In the genomic region with DNA sequence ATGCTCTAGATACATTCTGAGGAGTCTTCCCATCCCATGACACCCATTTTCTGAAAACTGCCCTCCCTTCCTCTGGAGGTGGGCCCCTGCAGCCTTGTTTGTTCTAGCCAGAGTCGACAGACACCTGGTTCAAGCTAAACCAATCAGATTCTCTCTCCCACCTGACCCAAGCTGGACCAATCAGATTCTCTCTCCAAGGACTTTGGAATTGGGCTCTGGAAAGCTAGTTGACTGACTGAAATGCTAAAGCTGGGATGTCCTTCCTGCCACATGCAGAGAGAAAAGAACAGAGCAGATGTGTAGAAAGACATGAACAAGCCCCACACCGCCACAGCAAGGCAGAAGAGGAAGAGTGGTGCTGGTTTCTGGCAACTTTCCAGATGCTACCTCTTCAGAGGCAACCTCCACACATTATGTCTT, we compare ENCODE assay signal across 1 cellular context.
TF ChIP-seq lines count a peak whose summit lies in the region.

No MANE protein-coding gene starts in this region.

TF ChIP-seq in HepG2, 621 proteins besides CTCF, POLR2A, EP300 and RAD21 (continued from another document and continues in another):
- TF ChIP-seq, protein P1, sequence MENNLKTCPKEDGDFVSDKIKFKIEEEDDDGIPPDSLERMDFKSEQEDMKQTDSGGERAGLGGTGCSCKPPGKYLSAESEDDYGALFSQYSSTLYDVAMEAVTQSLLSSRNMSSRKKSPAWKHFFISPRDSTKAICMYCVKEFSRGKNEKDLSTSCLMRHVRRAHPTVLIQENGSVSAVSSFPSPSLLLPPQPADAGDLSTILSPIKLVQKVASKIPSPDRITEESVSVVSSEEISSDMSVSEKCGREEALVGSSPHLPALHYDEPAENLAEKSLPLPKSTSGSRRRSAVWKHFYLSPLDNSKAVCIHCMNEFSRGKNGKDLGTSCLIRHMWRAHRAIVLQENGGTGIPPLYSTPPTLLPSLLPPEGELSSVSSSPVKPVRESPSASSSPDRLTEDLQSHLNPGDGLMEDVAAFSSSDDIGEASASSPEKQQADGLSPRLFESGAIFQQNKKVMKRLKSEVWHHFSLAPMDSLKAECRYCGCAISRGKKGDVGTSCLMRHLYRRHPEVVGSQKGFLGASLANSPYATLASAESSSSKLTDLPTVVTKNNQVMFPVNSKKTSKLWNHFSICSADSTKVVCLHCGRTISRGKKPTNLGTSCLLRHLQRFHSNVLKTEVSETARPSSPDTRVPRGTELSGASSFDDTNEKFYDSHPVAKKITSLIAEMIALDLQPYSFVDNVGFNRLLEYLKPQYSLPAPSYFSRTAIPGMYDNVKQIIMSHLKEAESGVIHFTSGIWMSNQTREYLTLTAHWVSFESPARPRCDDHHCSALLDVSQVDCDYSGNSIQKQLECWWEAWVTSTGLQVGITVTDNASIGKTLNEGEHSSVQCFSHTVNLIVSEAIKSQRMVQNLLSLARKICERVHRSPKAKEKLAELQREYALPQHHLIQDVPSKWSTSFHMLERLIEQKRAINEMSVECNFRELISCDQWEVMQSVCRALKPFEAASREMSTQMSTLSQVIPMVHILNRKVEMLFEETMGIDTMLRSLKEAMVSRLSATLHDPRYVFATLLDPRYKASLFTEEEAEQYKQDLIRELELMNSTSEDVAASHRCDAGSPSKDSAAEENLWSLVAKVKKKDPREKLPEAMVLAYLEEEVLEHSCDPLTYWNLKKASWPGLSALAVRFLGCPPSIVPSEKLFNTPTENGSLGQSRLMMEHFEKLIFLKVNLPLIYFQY (CRISPR knock-in tag; IDR thresholded peaks at IDR 0.05; ENCODE audit: borderline replicate concordance): peak; percentile 63; the same call in 1 of the 2 replicates
- TF ChIP-seq JARID2 (CRISPR knock-in tag; IDR thresholded peaks at IDR 0.05; ENCODE audit: insufficient replicate concordance) (no peak), ERF (CRISPR knock-in tag; IDR thresholded peaks at IDR 0.05) (no peak), FOXC1 (CRISPR knock-in tag; IDR thresholded peaks at IDR 0.05; ENCODE audit: borderline replicate concordance) (no peak), ZNF879 (CRISPR knock-in tag; IDR thresholded peaks at IDR 0.05) (no peak), STAG1 (CRISPR knock-in tag; IDR thresholded peaks at IDR 0.05) (no peak), HNF4G (IDR thresholded peaks at IDR 0.05; ENCODE audit: borderline replicate concordance, low read depth, low read length) (peak; percentile 40; the same call in 1 of the 2 replicates), HNF4G (CRISPR knock-in tag; IDR thresholded peaks at IDR 0.05; ENCODE audit: borderline replicate concordance, low read depth) (no peak), TGIF2 (CRISPR knock-in tag; IDR thresholded peaks at IDR 0.05) (peak; percentile 56; the same call in 1 of the 2 replicates), FOXA1 (IDR thresholded peaks at IDR 0.05) (no peak), FOXA1 (CRISPR knock-in tag; IDR thresholded peaks at IDR 0.05) (peak; percentile 72), ZNF446 (CRISPR knock-in tag; IDR thresholded peaks at IDR 0.05) (no peak), ZNF230 (CRISPR knock-in tag; IDR thresholded peaks at IDR 0.05) (no peak), SP5 (CRISPR knock-in tag; IDR thresholded peaks at IDR 0.05; ENCODE audit: borderline replicate concordance, low read depth) (no peak), EED (CRISPR knock-in tag; IDR thresholded peaks at IDR 0.05) (no peak), IRF2 (CRISPR knock-in tag; IDR thresholded peaks at IDR 0.05) (no peak), KMT2A (CRISPR knock-in tag; IDR thresholded peaks at IDR 0.05) (no peak), HMGA1 (CRISPR knock-in tag; conservative IDR thresholded peaks at IDR 0.05) (no peak), FLYWCH1 (CRISPR knock-in tag; IDR thresholded peaks at IDR 0.05) (no peak), ZNF562 (CRISPR knock-in tag; IDR thresholded peaks at IDR 0.05; ENCODE audit: borderline replicate concordance) (no peak), ZNF672 (CRISPR knock-in tag; IDR thresholded peaks at IDR 0.05) (no peak), GATAD1 (CRISPR knock-in tag; IDR thresholded peaks at IDR 0.05) (peak; percentile 32; the same call in 1 of the 2 replicates), ZFYVE20 (CRISPR knock-in tag; IDR thresholded peaks at IDR 0.05; ENCODE audit: borderline replicate concordance, low read depth) (no peak)
- TF ChIP-seq, protein P2, sequence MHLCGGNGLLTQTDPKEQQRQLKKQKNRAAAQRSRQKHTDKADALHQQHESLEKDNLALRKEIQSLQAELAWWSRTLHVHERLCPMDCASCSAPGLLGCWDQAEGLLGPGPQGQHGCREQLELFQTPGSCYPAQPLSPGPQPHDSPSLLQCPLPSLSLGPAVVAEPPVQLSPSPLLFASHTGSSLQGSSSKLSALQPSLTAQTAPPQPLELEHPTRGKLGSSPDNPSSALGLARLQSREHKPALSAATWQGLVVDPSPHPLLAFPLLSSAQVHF (CRISPR knock-in tag; IDR thresholded peaks at IDR 0.05): no peak
- TF ChIP-seq, protein P3, sequence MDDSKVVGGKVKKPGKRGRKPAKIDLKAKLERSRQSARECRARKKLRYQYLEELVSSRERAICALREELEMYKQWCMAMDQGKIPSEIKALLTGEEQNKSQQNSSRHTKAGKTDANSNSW (CRISPR knock-in tag; IDR thresholded peaks at IDR 0.05; ENCODE audit: borderline replicate concordance): no peak
- TF ChIP-seq, protein P4, sequence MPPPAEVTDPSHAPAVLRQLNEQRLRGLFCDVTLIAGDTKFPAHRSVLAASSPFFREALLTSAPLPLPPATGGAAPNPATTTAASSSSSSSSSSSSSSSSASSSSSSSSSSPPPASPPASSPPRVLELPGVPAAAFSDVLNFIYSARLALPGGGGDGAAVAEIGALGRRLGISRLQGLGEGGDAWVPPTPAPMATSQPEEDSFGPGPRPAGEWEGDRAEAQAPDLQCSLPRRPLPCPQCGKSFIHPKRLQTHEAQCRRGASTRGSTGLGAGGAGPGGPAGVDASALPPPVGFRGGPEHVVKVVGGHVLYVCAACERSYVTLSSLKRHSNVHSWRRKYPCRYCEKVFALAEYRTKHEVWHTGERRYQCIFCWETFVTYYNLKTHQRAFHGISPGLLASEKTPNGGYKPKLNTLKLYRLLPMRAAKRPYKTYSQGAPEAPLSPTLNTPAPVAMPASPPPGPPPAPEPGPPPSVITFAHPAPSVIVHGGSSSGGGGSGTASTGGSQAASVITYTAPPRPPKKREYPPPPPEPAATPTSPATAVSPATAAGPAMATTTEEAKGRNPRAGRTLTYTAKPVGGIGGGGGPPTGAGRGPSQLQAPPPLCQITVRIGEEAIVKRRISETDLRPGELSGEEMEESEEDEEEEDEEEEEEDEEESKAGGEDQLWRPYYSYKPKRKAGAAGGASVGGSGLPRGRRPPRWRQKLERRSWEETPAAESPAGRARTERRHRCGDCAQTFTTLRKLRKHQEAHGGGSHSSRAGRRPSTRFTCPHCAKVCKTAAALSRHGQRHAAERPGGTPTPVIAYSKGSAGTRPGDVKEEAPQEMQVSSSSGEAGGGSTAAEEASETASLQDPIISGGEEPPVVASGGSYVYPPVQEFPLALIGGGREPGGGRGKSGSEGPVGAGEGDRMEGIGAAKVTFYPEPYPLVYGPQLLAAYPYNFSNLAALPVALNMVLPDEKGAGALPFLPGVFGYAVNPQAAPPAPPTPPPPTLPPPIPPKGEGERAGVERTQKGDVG (CRISPR knock-in tag; IDR thresholded peaks at IDR 0.05; ENCODE audit: borderline replicate concordance): no peak
- TF ChIP-seq, protein P5, sequence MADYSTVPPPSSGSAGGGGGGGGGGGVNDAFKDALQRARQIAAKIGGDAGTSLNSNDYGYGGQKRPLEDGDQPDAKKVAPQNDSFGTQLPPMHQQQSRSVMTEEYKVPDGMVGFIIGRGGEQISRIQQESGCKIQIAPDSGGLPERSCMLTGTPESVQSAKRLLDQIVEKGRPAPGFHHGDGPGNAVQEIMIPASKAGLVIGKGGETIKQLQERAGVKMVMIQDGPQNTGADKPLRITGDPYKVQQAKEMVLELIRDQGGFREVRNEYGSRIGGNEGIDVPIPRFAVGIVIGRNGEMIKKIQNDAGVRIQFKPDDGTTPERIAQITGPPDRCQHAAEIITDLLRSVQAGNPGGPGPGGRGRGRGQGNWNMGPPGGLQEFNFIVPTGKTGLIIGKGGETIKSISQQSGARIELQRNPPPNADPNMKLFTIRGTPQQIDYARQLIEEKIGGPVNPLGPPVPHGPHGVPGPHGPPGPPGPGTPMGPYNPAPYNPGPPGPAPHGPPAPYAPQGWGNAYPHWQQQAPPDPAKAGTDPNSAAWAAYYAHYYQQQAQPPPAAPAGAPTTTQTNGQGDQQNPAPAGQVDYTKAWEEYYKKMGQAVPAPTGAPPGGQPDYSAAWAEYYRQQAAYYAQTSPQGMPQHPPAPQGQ (CRISPR knock-in tag; IDR thresholded peaks at IDR 0.05; ENCODE audit: borderline replicate concordance): no peak
- TF ChIP-seq, protein P6, sequence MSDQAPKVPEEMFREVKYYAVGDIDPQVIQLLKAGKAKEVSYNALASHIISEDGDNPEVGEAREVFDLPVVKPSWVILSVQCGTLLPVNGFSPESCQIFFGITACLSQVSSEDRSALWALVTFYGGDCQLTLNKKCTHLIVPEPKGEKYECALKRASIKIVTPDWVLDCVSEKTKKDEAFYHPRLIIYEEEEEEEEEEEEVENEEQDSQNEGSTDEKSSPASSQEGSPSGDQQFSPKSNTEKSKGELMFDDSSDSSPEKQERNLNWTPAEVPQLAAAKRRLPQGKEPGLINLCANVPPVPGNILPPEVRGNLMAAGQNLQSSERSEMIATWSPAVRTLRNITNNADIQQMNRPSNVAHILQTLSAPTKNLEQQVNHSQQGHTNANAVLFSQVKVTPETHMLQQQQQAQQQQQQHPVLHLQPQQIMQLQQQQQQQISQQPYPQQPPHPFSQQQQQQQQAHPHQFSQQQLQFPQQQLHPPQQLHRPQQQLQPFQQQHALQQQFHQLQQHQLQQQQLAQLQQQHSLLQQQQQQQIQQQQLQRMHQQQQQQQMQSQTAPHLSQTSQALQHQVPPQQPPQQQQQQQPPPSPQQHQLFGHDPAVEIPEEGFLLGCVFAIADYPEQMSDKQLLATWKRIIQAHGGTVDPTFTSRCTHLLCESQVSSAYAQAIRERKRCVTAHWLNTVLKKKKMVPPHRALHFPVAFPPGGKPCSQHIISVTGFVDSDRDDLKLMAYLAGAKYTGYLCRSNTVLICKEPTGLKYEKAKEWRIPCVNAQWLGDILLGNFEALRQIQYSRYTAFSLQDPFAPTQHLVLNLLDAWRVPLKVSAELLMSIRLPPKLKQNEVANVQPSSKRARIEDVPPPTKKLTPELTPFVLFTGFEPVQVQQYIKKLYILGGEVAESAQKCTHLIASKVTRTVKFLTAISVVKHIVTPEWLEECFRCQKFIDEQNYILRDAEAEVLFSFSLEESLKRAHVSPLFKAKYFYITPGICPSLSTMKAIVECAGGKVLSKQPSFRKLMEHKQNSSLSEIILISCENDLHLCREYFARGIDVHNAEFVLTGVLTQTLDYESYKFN (CRISPR knock-in tag; conservative IDR thresholded peaks at IDR 0.05): peak; percentile 71
- TF ChIP-seq, protein P7, sequence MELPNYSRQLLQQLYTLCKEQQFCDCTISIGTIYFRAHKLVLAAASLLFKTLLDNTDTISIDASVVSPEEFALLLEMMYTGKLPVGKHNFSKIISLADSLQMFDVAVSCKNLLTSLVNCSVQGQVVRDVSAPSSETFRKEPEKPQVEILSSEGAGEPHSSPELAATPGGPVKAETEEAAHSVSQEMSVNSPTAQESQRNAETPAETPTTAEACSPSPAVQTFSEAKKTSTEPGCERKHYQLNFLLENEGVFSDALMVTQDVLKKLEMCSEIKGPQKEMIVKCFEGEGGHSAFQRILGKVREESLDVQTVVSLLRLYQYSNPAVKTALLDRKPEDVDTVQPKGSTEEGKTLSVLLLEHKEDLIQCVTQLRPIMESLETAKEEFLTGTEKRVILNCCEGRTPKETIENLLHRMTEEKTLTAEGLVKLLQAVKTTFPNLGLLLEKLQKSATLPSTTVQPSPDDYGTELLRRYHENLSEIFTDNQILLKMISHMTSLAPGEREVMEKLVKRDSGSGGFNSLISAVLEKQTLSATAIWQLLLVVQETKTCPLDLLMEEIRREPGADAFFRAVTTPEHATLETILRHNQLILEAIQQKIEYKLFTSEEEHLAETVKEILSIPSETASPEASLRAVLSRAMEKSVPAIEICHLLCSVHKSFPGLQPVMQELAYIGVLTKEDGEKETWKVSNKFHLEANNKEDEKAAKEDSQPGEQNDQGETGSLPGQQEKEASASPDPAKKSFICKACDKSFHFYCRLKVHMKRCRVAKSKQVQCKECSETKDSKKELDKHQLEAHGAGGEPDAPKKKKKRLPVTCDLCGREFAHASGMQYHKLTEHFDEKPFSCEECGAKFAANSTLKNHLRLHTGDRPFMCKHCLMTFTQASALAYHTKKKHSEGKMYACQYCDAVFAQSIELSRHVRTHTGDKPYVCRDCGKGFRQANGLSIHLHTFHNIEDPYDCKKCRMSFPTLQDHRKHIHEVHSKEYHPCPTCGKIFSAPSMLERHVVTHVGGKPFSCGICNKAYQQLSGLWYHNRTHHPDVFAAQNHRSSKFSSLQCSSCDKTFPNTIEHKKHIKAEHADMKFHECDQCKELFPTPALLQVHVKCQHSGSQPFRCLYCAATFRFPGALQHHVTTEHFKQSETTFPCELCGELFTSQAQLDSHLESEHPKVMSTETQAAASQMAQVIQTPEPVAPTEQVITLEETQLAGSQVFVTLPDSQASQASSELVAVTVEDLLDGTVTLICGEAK (IDR thresholded peaks at IDR 0.05): no peak
- TF ChIP-seq, protein P7 (CRISPR knock-in tag; IDR thresholded peaks at IDR 0.05): no peak
